ENCODE assay signal across 24 cellular contexts in genomic region chr11:109806205-109806604, GRCh38.
"Had no signal": no experiment of that assay in that cellular context is flagged by ENCODE, and none has a peak within 500 bp of the region (broad histone marks: within the 10 kb centered on the region; RNA-seq: fewer than 3 reads in every experiment).

No MANE protein-coding gene starts in this region.

- H3K27ac ChIP-seq: colonic mucosa, coronary artery, dorsolateral prefrontal cortex, epithelial cell of prostate, esophagus muscularis mucosa, esophagus squamous epithelium, foreskin keratinocyte, gastrocnemius medialis, gastroesophageal sphincter, heart left ventricle, heart right ventricle had no signal

- H3K4me3 ChIP-seq: colonic mucosa, coronary artery, dorsolateral prefrontal cortex, esophagus muscularis mucosa, esophagus squamous epithelium, gastrocnemius medialis, gastroesophageal sphincter, heart left ventricle, heart right ventricle had no signal

- H3K4me1 ChIP-seq: colonic mucosa, esophagus muscularis mucosa, esophagus squamous epithelium, foreskin keratinocyte, gastrocnemius medialis, gastroesophageal sphincter, heart left ventricle had no signal

- ATAC-seq: effector memory CD8-positive, alpha-beta T cell; esophagus mucosa; foreskin keratinocyte; gastrocnemius medialis; gastroesophageal sphincter; heart left ventricle; heart right ventricle had no signal

- H3K27me3 ChIP-seq: colonic mucosa, dorsolateral prefrontal cortex, esophagus muscularis mucosa, esophagus squamous epithelium, foreskin keratinocyte, gastrocnemius medialis, gastroesophageal sphincter, heart left ventricle, heart right ventricle had no signal

- H3K9me3 ChIP-seq: colonic mucosa, esophagus squamous epithelium, gastrocnemius medialis had no signal

- DNase-seq: colonic mucosa; cortex of kidney; dermis blood vessel endothelial cell; dorsolateral prefrontal cortex; effector CD4-positive, alpha-beta T cell; effector CD8-positive, alpha-beta T cell; effector memory CD4-positive, alpha-beta T cell; effector memory CD8-positive, alpha-beta T cell; endodermal cell; erythroblast; esophagus squamous epithelium; foreskin fibroblast; foreskin keratinocyte; foreskin melanocyte; gastrocnemius medialis; glutamatergic neuron; head of caudate nucleus; heart left ventricle; heart right ventricle had no signal

- H3K36me3 ChIP-seq: colonic mucosa, esophagus muscularis mucosa, esophagus squamous epithelium, gastrocnemius medialis, gastroesophageal sphincter, heart left ventricle, heart right ventricle had no signal
